In genomic region chr22:49433044-49433443, GRCh38 we compare ENCODE assay signal across 31 cellular contexts.
"Had no signal": no experiment of that assay in that cellular context is flagged by ENCODE, and none has a peak within 500 bp of the region (broad histone marks: within the 10 kb centered on the region; RNA-seq: fewer than 3 reads in every experiment).

No MANE protein-coding gene starts in this region.

- H3K9me3 Mint-ChIP-seq: mesothelial cell of epicardium, natural killer cell had no signal

- H3K9me3 ChIP-seq: lower lobe of right lung, neutrophil, ovary, right lobe of liver, testis, thyroid gland, transverse colon, upper lobe of right lung, uterus had no signal

- H3K36me3 Mint-ChIP-seq: mesothelial cell of epicardium, natural killer cell, neural progenitor cell had no signal

- H3K4me1 Mint-ChIP-seq: mesothelial cell of epicardium; natural killer cell; nephron progenitor cell; neural progenitor cell; stimulated activated naive B cell treated with anti-CD40 and anti-IgM and Interleukin-4, amounts not matched to agents 10 μg/mL and 1 μg/mL and 100 μg/mL, for 72 hours had no signal

- H3K27ac Mint-ChIP-seq: mesothelial cell of epicardium; naive B cell; natural killer cell; nephron progenitor cell; neural progenitor cell; progenitor cell of endocrine pancreas; stimulated activated naive B cell treated with anti-CD40 and anti-IgM and Interleukin-4, amounts not matched to agents 10 μg/mL and 1 μg/mL and 100 μg/mL, for 72 hours had no signal

- H3K4me3 Mint-ChIP-seq: mesothelial cell of epicardium; naive B cell; natural killer cell; nephron progenitor cell; neural progenitor cell; stimulated activated naive B cell treated with anti-CD40 and anti-IgM and Interleukin-4, amounts not matched to agents 10 μg/mL and 1 μg/mL and 100 μg/mL, for 72 hours had no signal

- H2AFZ ChIP-seq: neural progenitor cell had no signal

- H3K27ac ChIP-seq: lower lobe of right lung, neural progenitor cell, neutrophil, ovary, right atrium auricular region, right lobe of liver, skin epidermis, stomach, testis, thyroid gland, transverse colon, upper lobe of right lung, uterus had no signal

- H3K36me3 ChIP-seq: lower lobe of right lung, neural progenitor cell, neutrophil, ovary, right atrium auricular region, right lobe of liver, stomach, thyroid gland, transverse colon, upper lobe of right lung, uterus had no signal

- DNase-seq: hippocampal formation; left cardiac atrium; left ventricle myocardium superior; lower lobe of right lung; mammary epithelial cell; mesenchymal stem cell; naive B cell; natural killer cell; nephron progenitor cell; occipital lobe; ovary; stimulated activated CD4-positive, alpha-beta T cell treated with anti-CD3 and anti-CD28 coated beads, Interleukin-12 subunit alpha, Interleukin-12 subunit beta, amount 100 ng/mL, for 4 hours; stimulated activated CD4-positive, alpha-beta T cell treated with anti-CD3 and anti-CD28 coated beads, Interleukin-15, amount 100 ng/mL, for 24 hours; stimulated activated CD4-positive, alpha-beta T cell treated with anti-CD3 and anti-CD28 coated beads, Interleukin-2, amount 100 ng/mL, for 24 hours; stimulated activated CD4-positive, alpha-beta T cell treated with anti-CD3 and anti-CD28 coated beads, Interleukin-4, amount 100 ng/mL, for 1 hour; stimulated activated naive B cell treated with anti-CD40 and anti-IgM and Interleukin-4, amounts not matched to agents 10 μg/mL and 1 μg/mL and 100 μg/mL, for 72 hours; stimulated activated naive CD8-positive, alpha-beta T cell treated with anti-CD3 and anti-CD28 coated beads, Interleukin-15, Interleukin-2, amounts not matched to agents 100 U/mL and 50 U/mL, for 24 hours; stomach; testis; thyroid gland; transverse colon; upper lobe of right lung; uterus had no signal

- H3K4me2 ChIP-seq: neural progenitor cell had no signal

- H3K4me1 ChIP-seq: lower lobe of right lung, neural progenitor cell, right atrium auricular region, right lobe of liver, stomach, testis, thyroid gland, transverse colon, upper lobe of right lung, uterus had no signal

- ATAC-seq: left cardiac atrium; left lobe of liver; left ventricle myocardium superior; lower lobe of right lung; natural killer cell; stimulated activated naive B cell treated with anti-CD40 and anti-IgM and Interleukin-4, amounts not matched to agents 10 μg/mL and 1 μg/mL and 100 μg/mL, for 72 hours; stimulated activated naive CD8-positive, alpha-beta T cell treated with anti-CD3 and anti-CD28 coated beads, Interleukin-15, Interleukin-2, amounts not matched to agents 100 U/mL and 50 U/mL, for 24 hours; upper lobe of right lung had no signal

- H3K27me3 ChIP-seq: neural progenitor cell, ovary, right atrium auricular region, right lobe of liver, testis, thyroid gland, uterus had no signal

- H3K4me3 ChIP-seq: lower lobe of right lung, neural progenitor cell, ovary, right atrium auricular region, right lobe of liver, skin epidermis, stomach, testis, thyroid gland, transverse colon, upper lobe of right lung, uterus had no signal

- H3K9ac ChIP-seq: neural progenitor cell had no signal
